In the genomic region with DNA sequence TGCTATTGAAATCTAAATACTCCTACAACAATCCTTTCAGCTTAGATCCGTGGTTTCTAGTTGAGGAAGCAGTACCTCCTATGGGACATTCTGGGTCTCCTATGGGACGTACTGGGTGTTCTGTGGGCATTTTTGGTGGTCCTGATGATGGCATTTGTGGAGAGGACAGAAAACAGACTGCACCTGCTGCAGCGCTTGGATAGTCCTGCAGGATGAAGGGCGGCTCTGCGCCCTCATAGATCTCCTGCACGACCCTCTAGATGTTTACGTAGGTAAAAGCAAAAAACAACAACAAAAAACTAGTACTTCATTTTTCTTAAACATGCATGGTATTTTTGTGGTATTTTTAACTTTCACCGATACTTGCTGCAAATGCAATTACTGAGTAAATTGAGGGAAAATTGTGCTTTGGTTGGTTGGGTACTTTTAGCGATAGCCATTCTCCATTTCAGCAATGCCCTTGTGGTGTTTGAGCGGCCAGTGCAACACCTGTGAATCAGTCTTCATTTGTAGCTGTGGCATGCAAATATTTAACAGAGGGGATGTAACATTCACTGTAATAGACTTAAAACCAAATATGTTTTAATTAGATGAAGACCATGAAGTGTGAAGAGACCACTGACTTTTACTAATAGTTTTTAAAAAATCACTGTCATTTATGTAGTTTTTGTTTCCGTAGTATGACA, we compare ENCODE assay signal across 23 cellular contexts.
DNase-seq lines count a peak whose midpoint lies in the region; ATAC-seq, FAIRE-seq and TF ChIP-seq lines count a peak whose summit lies in the region.
"Had no signal": no experiment of that assay in that cellular context is flagged by ENCODE, and none has a peak within 500 bp of the region (broad histone marks: within the 10 kb centered on the region; RNA-seq: fewer than 3 reads in every experiment).

No MANE protein-coding gene starts in this region.

- no peak overlapping the region for H4K91ac ChIP-seq in H1 (replicated peaks; ENCODE audit: insufficient read length, low read length)

- POLR2A ChIA-PET in OCI-LY7 (lab: Charles Lee): interaction anchor here (1.5 kb wide), 1 partner anchor 28 kb away, joined by 4 read pairs; no protein-coding TSS in a partner anchor
- POLR2A ChIA-PET in H1 (lab: Charles Lee; ENCODE audit: partially characterized antibody): no interaction called here

- CTCF ChIA-PET in Calu3 (lab: Charles Lee) (interaction anchor here (0.5 to 1.6 kb wide), 7 partner anchors 10 to 525 kb away, joined by 3 to 9 read pairs (median 3); no protein-coding TSS in a partner anchor), OCI-LY7 (lab: Charles Lee; ENCODE audit: unreplicated experiment) (no interaction called here), H1 (lab: Charles Lee; ENCODE audit: partially characterized antibody) (no interaction called here)

- no peaks in the 10 kb centered on the region for H3K79me1 ChIP-seq in H1 (ENCODE audit: low read depth, low read length)

- no peak overlapping the region for H3K18ac ChIP-seq in H1 (ENCODE audit: extremely low read depth, low read length)

- peak; percentile 66 to 75 for ATAC-seq in stimulated activated naive B cell treated with anti-CD40 and anti-IgM and Interleukin-4, amounts not matched to agents 10 μg/mL and 1 μg/mL and 100 μg/mL, for 72 hours (replicated peaks)
- no peak for ATAC-seq in HG02610 (IDR thresholded peaks at IDR 0.05; ENCODE audit: unreplicated experiment)
- ATAC-seq: GM12878 had no signal

- no peak overlapping the region for H2AK5ac ChIP-seq in H1 (ENCODE audit: low read depth, low read length)

- H3K14ac ChIP-seq in H1 (ENCODE audit: insufficient read length): no peak overlapping the region

- no peak overlapping the region for H3K9ac ChIP-seq in H1 (replicated peaks in 1 of 4; ENCODE audit: extremely low read depth in 1 of 4, low read depth in 3 of 4, low read length in 3 of 4)

- H3K9me3 ChIP-seq in OCI-LY7 (ENCODE audit: low read length) (no peaks in the 10 kb centered on the region), H1 (ENCODE audit: insufficient read depth in 2 of 2, low read depth in 1 of 2, low read length in 1 of 2) (no peaks in the 10 kb centered on the region)
- H3K9me3 ChIP-seq: esophagus squamous epithelium, Peyer's patch, transverse colon had no signal

- BruUV-seq in Calu3 (replicated peaks; lab: Mats Ljungman, UMichigan) (no TSS peak), OCI-LY7 (replicated peaks; lab: Mats Ljungman, UMichigan) (no TSS peak)

- H3K4ac ChIP-seq in H1 (replicated peaks; ENCODE audit: insufficient read length, low read depth, low read length): no peak overlapping the region

- H4K5ac ChIP-seq in H1 (ENCODE audit: insufficient read length, low read depth, low read length): no peak overlapping the region

- no peak overlapping the region for H2BK5ac ChIP-seq in H1 (ENCODE audit: low read depth, low read length)

- H3K27me3 ChIP-seq in H1 (replicated peaks in 1 of 4; ENCODE audit: control insufficient read depth in 3 of 4, extremely low read depth in 1 of 4, insufficient read depth in 3 of 4, low read length in 3 of 4): no peaks in the 10 kb centered on the region
- H3K27me3 ChIP-seq: esophagus squamous epithelium, Peyer's patch, transverse colon had no signal

- H3K27ac Mint-ChIP-seq in Calu3 (ENCODE audit: unreplicated experiment): peak overlapping the region; percentile 45
- no peak overlapping the region for H3K27ac Mint-ChIP-seq in stimulated activated naive B cell treated with anti-CD40 and anti-IgM and Interleukin-4, amounts not matched to agents 10 μg/mL and 1 μg/mL and 100 μg/mL, for 72 hours
- H3K27ac Mint-ChIP-seq: activated naive CD8-positive, alpha-beta T cell treated with anti-CD3 and anti-CD28 coated beads, Interleukin-2, amount 10 ng/mL, durations not matched to agents 7 days and 5 days; T-helper 2 cell treated with Interferon-gamma antibody and Interleukin-4, amounts not matched to agents 5 μg/mL and 100 μg/mL, for 36 hours had no signal

- no peak overlapping the region for H2BK12ac ChIP-seq in H1 (ENCODE audit: low read depth, low read length)

- peak overlapping the region; percentile 40 for H3K4me3 Mint-ChIP-seq in Calu3 (ENCODE audit: low read depth, unreplicated experiment)
- no peak overlapping the region for H3K4me3 Mint-ChIP-seq in stimulated activated naive B cell treated with anti-CD40 and anti-IgM and Interleukin-4, amounts not matched to agents 10 μg/mL and 1 μg/mL and 100 μg/mL, for 72 hours
- H3K4me3 Mint-ChIP-seq: activated naive CD8-positive, alpha-beta T cell treated with anti-CD3 and anti-CD28 coated beads, Interleukin-2, amount 10 ng/mL, durations not matched to agents 7 days and 5 days; central memory CD8-positive, alpha-beta T cell; T-helper 2 cell treated with Interferon-gamma antibody and Interleukin-4, amounts not matched to agents 5 μg/mL and 100 μg/mL, for 36 hours had no signal

- FAIRE-seq in H1 (lab: Jason Lieb, UNC): no peak
- FAIRE-seq: D721Med, endometrium, GM12878 had no signal

- no peak for DNase-seq in Calu3
- DNase-seq in OCI-LY7 (ENCODE audit: low spot score): no peak
- no peak for DNase-seq in H1 (ENCODE audit: low read depth in 1 of 2, low spot score in 2 of 2)
- peak; percentile 13 for DNase-seq in stimulated activated naive B cell treated with anti-CD40 and anti-IgM and Interleukin-4, amounts not matched to agents 10 μg/mL and 1 μg/mL and 100 μg/mL, for 72 hours
- no peak for DNase-seq in T-helper 2 cell
- no peak for DNase-seq in DMS 273 treated with DMSO at 0.1 percent for 48 hours (lab: John Stamatoyannopoulos, UW)
- DNase-seq: activated CD8-positive, alpha-beta memory T cell treated with anti-CD3 and anti-CD28 coated beads for 24 hours; activated effector memory CD4-positive, alpha-beta T cell treated with Interleukin-2 at 50 U/mL for 16 hours; activated naive CD8-positive, alpha-beta T cell treated with anti-CD3 and anti-CD28 coated beads, Interleukin-2, amount 10 ng/mL, durations not matched to agents 7 days and 5 days; EL; esophagus squamous epithelium; NCI-H1092; NCI-H1694 treated with DMSO at 0.1 percent for 48 hours; NCI-H2171; NCI-H510A treated with DMSO at 0.1 percent for 48 hours; Peyer's patch; transverse colon had no signal

- H3K9me2 ChIP-seq in OCI-LY7 (ENCODE audit: insufficient read depth, low read length): no peaks in the 10 kb centered on the region

- H3K27ac ChIP-seq in OCI-LY7 (ENCODE audit: low read depth, low read length, poor library complexity, severe bottlenecking) (no peak overlapping the region), H1 (ENCODE audit: low read depth, low read length) (no peak overlapping the region)
- H3K27ac ChIP-seq: esophagus squamous epithelium, Peyer's patch, transverse colon had no signal

- H2BK120ac ChIP-seq in H1 (replicated peaks; ENCODE audit: low read depth, low read length): no peak overlapping the region

- no peak overlapping the region for H3K56ac ChIP-seq in H1 (replicated peaks; ENCODE audit: insufficient read length, low read depth, low read length)

- H3K4me1 ChIP-seq in OCI-LY7 (ENCODE audit: insufficient read depth, low read length, poor library complexity, severe bottlenecking): no peaks in the 10 kb centered on the region
- H3K4me1 ChIP-seq in H1 (replicated peaks in 1 of 4; ENCODE audit: control insufficient read depth in 3 of 4, insufficient read depth in 4 of 4, low read length in 3 of 4): no peaks in the 10 kb centered on the region
- H3K4me1 ChIP-seq: Peyer's patch, transverse colon had no signal

- H3K36me3 Mint-ChIP-seq in Calu3 (ENCODE audit: insufficient read depth, unreplicated experiment): peaks cover 9% of the 10 kb centered on the region
- no peaks in the 10 kb centered on the region for H3K36me3 Mint-ChIP-seq in stimulated activated naive B cell treated with anti-CD40 and anti-IgM and Interleukin-4, amounts not matched to agents 10 μg/mL and 1 μg/mL and 100 μg/mL, for 72 hours
- H3K36me3 Mint-ChIP-seq: activated naive CD8-positive, alpha-beta T cell treated with anti-CD3 and anti-CD28 coated beads, Interleukin-2, amount 10 ng/mL, durations not matched to agents 7 days and 5 days had no signal

- TF ChIP-seq EP300 in H1 (IDR thresholded peaks at IDR 0.05; ENCODE audit: borderline replicate concordance in 1 of 2, low read depth in 2 of 2, low read length in 2 of 2): no peak

- WGBS in H1 (ENCODE audit: extremely low coverage in 1 of 2, insufficient coverage in 1 of 2, insufficient read length in 1 of 2, insufficient replicate concordance in 2 of 2, low coverage in 1 of 2, low lambda C conversion rate in 2 of 2, missing lambda C conversion rate in 1 of 2), 2 experiments: 97% methylated on average over 11 of the region's 11 CpGs; no CpG with 5 or more reads in 1 of the 2 experiments

- TF ChIP-seq RAD21 in H1 (IDR thresholded peaks at IDR 0.05 in 1 of 2, conservative IDR thresholded peaks at IDR 0.05 in 1 of 2; ENCODE audit: low read depth in 2 of 2, low read length in 2 of 2): peak in 1 of 2 experiments; percentile 22; a peak in 1 of 4 replicates

- peak overlapping the region; percentile 26; the same call in 1 of the 2 replicates for H3K4me2 ChIP-seq in OCI-LY7 (ENCODE audit: low read length)
- H3K4me2 ChIP-seq in H1 (ENCODE audit: insufficient read depth in 1 of 2, low read depth in 2 of 2, low read length in 2 of 2): no peak overlapping the region

- peaks cover 48% of the 10 kb centered on the region for H3K4me1 Mint-ChIP-seq in Calu3 (ENCODE audit: low read depth, unreplicated experiment)
- H3K4me1 Mint-ChIP-seq in stimulated activated naive B cell treated with anti-CD40 and anti-IgM and Interleukin-4, amounts not matched to agents 10 μg/mL and 1 μg/mL and 100 μg/mL, for 72 hours: peaks cover 0 to 3% of the 10 kb centered on the region in 2 donors
- H3K4me1 Mint-ChIP-seq: activated naive CD8-positive, alpha-beta T cell treated with anti-CD3 and anti-CD28 coated beads, Interleukin-2, amount 10 ng/mL, durations not matched to agents 7 days and 5 days; central memory CD8-positive, alpha-beta T cell had no signal

- no peak for TF ChIP-seq POLR2A in H1 (IDR thresholded peaks at IDR 0.05; ENCODE audit: control extremely low read depth in 1 of 2, low read depth in 2 of 2, low read length in 2 of 2)

- intact Hi-C loops in Calu3 (cut with micrococcal nuclease; ENCODE audit: unreplicated experiment): loop anchor here (5.0 to 10.0 kb wide), 2 partner anchors 277 to 460 kb away; a partner anchor contains a TSS
- intact Hi-C loops in OCI-LY7 (cut with micrococcal nuclease; ENCODE audit: unreplicated experiment): no loop called here

- no peak overlapping the region for H3K23ac ChIP-seq in H1 (ENCODE audit: insufficient read length)

- H2AFZ ChIP-seq in OCI-LY7 (ENCODE audit: low read length) (no peak overlapping the region), H1 (ENCODE audit: low read length) (no peak overlapping the region)

- H3K79me2 ChIP-seq in OCI-LY7 (ENCODE audit: insufficient read depth, low read depth, low read length) (no peaks in the 10 kb centered on the region), H1 (ENCODE audit: control insufficient read depth in 1 of 2, insufficient read depth in 2 of 2, low read length in 2 of 2) (no peaks in the 10 kb centered on the region)

- no peak overlapping the region for H2BK15ac ChIP-seq in H1 (ENCODE audit: low read length)

- TF ChIP-seq CTCF in Calu3 (IDR thresholded peaks at IDR 0.05; ENCODE audit: unreplicated experiment) (no peak), OCI-LY7 (conservative IDR thresholded peaks at IDR 0.05; ENCODE audit: low read length) (no peak), H1 (IDR thresholded peaks at IDR 0.05; ENCODE audit: control extremely low read depth in 1 of 3, insufficient read depth in 1 of 3, low read depth in 1 of 3, low read length in 3 of 3) (peak in 2 of 3 experiments; percentile 7 to 12; a peak in 2 of 4 replicates)

- H3K36me3 ChIP-seq in OCI-LY7 (ENCODE audit: insufficient read depth, low read length) (no peaks in the 10 kb centered on the region), H1 (ENCODE audit: control insufficient read depth in 2 of 4, insufficient read depth in 4 of 4, low read length in 3 of 4) (no peaks in the 10 kb centered on the region)
- H3K36me3 ChIP-seq: esophagus squamous epithelium, Peyer's patch, transverse colon had no signal

- H2BK20ac ChIP-seq in H1 (ENCODE audit: low read length): no peak overlapping the region

- H3K23me2 ChIP-seq in H1 (ENCODE audit: low read depth, low read length): no peaks in the 10 kb centered on the region

- no peak overlapping the region for H4K8ac ChIP-seq in H1 (ENCODE audit: extremely low read depth, insufficient read depth, low read length)

- no peaks in the 10 kb centered on the region for H4K20me1 ChIP-seq in OCI-LY7 (ENCODE audit: insufficient read depth, low read length)
- no peaks in the 10 kb centered on the region for H4K20me1 ChIP-seq in H1 (replicated peaks in 1 of 2; ENCODE audit: control insufficient read depth in 1 of 2, insufficient read depth in 2 of 2, low read length in 2 of 2)

- no peaks in the 10 kb centered on the region for H3K27me3 Mint-ChIP-seq in Calu3 (ENCODE audit: unreplicated experiment)
- peaks cover 11 to 20% of the 10 kb centered on the region in 2 donors for H3K27me3 Mint-ChIP-seq in stimulated activated naive B cell treated with anti-CD40 and anti-IgM and Interleukin-4, amounts not matched to agents 10 μg/mL and 1 μg/mL and 100 μg/mL, for 72 hours

- H3K9me3 Mint-ChIP-seq in Calu3 (ENCODE audit: low read depth, unreplicated experiment): peaks cover 4% of the 10 kb centered on the region
- H3K9me3 Mint-ChIP-seq in stimulated activated naive B cell treated with anti-CD40 and anti-IgM and Interleukin-4, amounts not matched to agents 10 μg/mL and 1 μg/mL and 100 μg/mL, for 72 hours: peaks cover 0 to 2% of the 10 kb centered on the region in 2 donors
- H3K9me3 Mint-ChIP-seq: activated naive CD8-positive, alpha-beta T cell treated with anti-CD3 and anti-CD28 coated beads, Interleukin-2, amount 10 ng/mL, durations not matched to agents 7 days and 5 days; central memory CD8-positive, alpha-beta T cell; T-helper 2 cell treated with Interferon-gamma antibody and Interleukin-4, amounts not matched to agents 5 μg/mL and 100 μg/mL, for 36 hours had no signal

- no peak overlapping the region for H3K4me3 ChIP-seq in OCI-LY7 (ENCODE audit: low read depth, low read length, poor library complexity, severe bottlenecking)
- no peak overlapping the region for H3K4me3 ChIP-seq in H1 (ENCODE audit: extremely low read depth in 1 of 4, insufficient read depth in 2 of 4, low read depth in 3 of 4, low read length in 4 of 4)
- H3K4me3 ChIP-seq: esophagus squamous epithelium, GM12878, Peyer's patch, transverse colon had no signal

Comparison
In these comparisons a context has a peak if more than half of its experiments do, and no peak if none do; other contexts are left out.
1. CTCF ChIP-seq: peak in H1 (2 of 3); none in Calu3 (single experiment) and OCI-LY7 (single experiment).